ENCODE assay signal across 7 cellular contexts in the genomic region with DNA sequence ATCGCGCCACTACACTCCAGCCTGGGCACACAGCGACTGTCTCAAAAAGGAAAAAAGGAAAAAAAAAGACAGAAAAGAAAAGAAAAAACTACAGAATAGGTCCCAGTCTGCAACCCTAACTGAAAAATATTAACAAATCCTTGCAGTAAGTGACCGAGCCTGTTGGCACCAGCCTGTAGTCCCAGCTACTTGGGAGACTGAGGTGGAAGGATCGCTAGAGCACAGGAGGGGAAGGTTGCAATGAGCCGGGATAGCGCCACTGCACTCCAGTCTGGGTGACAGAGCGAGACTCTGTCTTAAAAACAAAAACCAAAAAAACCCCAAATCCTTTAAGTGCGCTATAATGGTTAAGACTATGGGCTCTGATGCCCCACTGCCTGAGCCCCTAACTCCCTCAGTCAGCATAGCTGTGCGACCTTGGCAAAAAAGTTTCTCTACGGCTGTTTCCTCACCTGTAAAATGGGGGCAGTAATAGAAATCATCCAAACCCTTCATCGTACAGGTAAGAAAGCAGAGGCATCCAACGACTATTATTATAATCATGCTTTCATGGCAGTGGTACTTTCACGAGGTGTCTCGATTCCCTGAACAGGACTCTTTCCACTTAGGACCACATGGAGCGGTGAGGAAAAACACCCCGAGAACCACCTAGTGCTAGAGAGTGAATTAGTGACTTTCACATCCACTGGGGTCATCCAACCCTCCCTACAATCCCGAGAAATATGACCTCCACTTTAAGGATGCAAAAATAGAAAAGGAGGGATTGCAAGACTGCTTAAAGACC. TPM values are rescaled to one million over a fixed set of nuclear protein-coding genes. Genes with fewer than 3 reads are reported as not detected.
DNase-seq lines count a peak whose midpoint lies in the region; ATAC-seq and TF ChIP-seq lines count a peak whose summit lies in the region.

No MANE protein-coding gene starts in this region.

- H2AFZ ChIP-seq in OCI-LY7 (ENCODE audit: low read length) = peak overlapping the region; percentile 53; the same call in 1 of the 2 replicates

- peaks cover 29% of the 10 kb centered on the region for H3K4me1 ChIP-seq in OCI-LY7 (ENCODE audit: insufficient read depth, low read length, poor library complexity, severe bottlenecking)
- peaks cover 0 to 28% (median 12%) of the 10 kb centered on the region in 4 donors for H3K4me1 ChIP-seq in transverse colon

- intact Hi-C loops in OCI-LY7 (cut with micrococcal nuclease; ENCODE audit: unreplicated experiment) (loop anchor here (1.0 to 2.0 kb wide), 3 partner anchors 32 to 233 kb away; partner anchors contain the start of gene HYCC1), transverse colon (cut with DNase I; ENCODE audit: low total_unique reads) (no loop called here)

- TF ChIP-seq CTCF in OCI-LY7 (conservative IDR thresholded peaks at IDR 0.05; ENCODE audit: low read length) (no peak), choroid plexus epithelial cell (conservative IDR thresholded peaks at IDR 0.05; ENCODE audit: low read depth, low read length) (no peak), transverse colon (IDR thresholded peaks at IDR 0.05) (no peak)

- peaks cover 30% of the 10 kb centered on the region for H3K79me2 ChIP-seq in OCI-LY7 (ENCODE audit: insufficient read depth, low read depth, low read length)

- peak overlapping the region; percentile 87 for H3K4me2 ChIP-seq in OCI-LY7 (ENCODE audit: low read length)

- H3K27me3 ChIP-seq in transverse colon = peaks cover 16% of the 10 kb centered on the region

- TF ChIP-seq EP300 in transverse colon (IDR thresholded peaks at IDR 0.05; ENCODE audit: low read depth) = no peak

- no peak for DNase-seq in OCI-LY7 (ENCODE audit: low spot score)
- peak; percentile 28 for DNase-seq in choroid plexus epithelial cell (ENCODE audit: low read depth)
- DNase-seq in medulla oblongata (ENCODE audit: extremely low spot score) = peak; percentile 24
- no peak for DNase-seq in transverse colon
- no peak for DNase-seq in NCI-H1092 treated with DMSO at 0.1 percent for 48 hours (lab: John Stamatoyannopoulos, UW)
- DNase-seq in occipital lobe (lab: John Stamatoyannopoulos, UW) = no peak

- BruUV-seq in OCI-LY7 (replicated peaks; lab: Mats Ljungman, UMichigan) = TSS peak; percentile 80

- 3 to 17% methylated on average over 9 to 18 of the region's 18 CpGs for WGBS in transverse colon (ENCODE audit: low coverage in 1 of 2), 2 donors

- H3K9me2 ChIP-seq in OCI-LY7 (ENCODE audit: insufficient read depth, low read length) = no peaks in the 10 kb centered on the region

- no peaks in the 10 kb centered on the region for H4K20me1 ChIP-seq in OCI-LY7 (ENCODE audit: insufficient read depth, low read length)

- POLR2A ChIA-PET in OCI-LY7 (lab: Charles Lee) = interaction anchor here (0.7 to 3.5 kb wide), 2 partner anchors 28 to 284 kb away, joined by 5 to 10 read pairs; partner anchors contain the start of gene KLHL7

- H3K36me3 ChIP-seq in OCI-LY7 (ENCODE audit: insufficient read depth, low read length) = peaks cover 16% of the 10 kb centered on the region
- H3K36me3 ChIP-seq in transverse colon = peaks cover 0 to 10% (median 0%) of the 10 kb centered on the region in 4 donors

- CTCF ChIA-PET in OCI-LY7 (lab: Charles Lee; ENCODE audit: unreplicated experiment) = interaction anchor here (1.4 kb wide), 1 partner anchor 233 kb away, joined by 3 read pairs; no protein-coding TSS in a partner anchor

- no peak for TF ChIP-seq POLR2A in transverse colon (IDR thresholded peaks at IDR 0.05)

- H3K4me3 ChIP-seq in OCI-LY7 (ENCODE audit: low read depth, low read length, poor library complexity, severe bottlenecking) = peak overlapping the region; percentile 77
- H3K4me3 ChIP-seq in choroid plexus epithelial cell (ENCODE audit: low read depth, low read length) = peak overlapping the region; percentile 93
- H3K4me3 ChIP-seq in transverse colon = peak overlapping the region; percentile 69 to 95 (median 78)

- H3K27ac ChIP-seq in OCI-LY7 (ENCODE audit: low read depth, low read length, poor library complexity, severe bottlenecking) = peak overlapping the region; percentile 9
- H3K27ac ChIP-seq in transverse colon = peak overlapping the region; percentile 80 to 90 (median 84)

- peak; percentile 1 for ATAC-seq in GM21526 (IDR thresholded peaks at IDR 0.05; ENCODE audit: low FRiP score, unreplicated experiment)

- in situ Hi-C loops in transverse colon (cut with MboI; ENCODE audit: low pct_ligation_motif_present in 1 of 4, low pct_unique_long_range_greater_than_20kb in 1 of 4, low sequenced_read_pairs in 3 of 4) = no loop called here

- H3K9me3 ChIP-seq in OCI-LY7 (ENCODE audit: low read length) = no peaks in the 10 kb centered on the region
- no peaks in the 10 kb centered on the region for H3K9me3 ChIP-seq in transverse colon

RNA-seq across cellular contexts. Expression of gene TOMM7, which starts 0.8 kb away (rescaled TPM):
- 184 and 195 TPM in 2 replicates for total RNA-seq in OCI-LY7 (2014; rRNA removed; shearing (Covaris generic))
- total RNA-seq in OCI-LY7 (2022) (189 and 202 TPM in 2 replicates), transverse colon (1,000 to 10,000 TPM in 1 of 4 donors, 100 to 1,000 TPM in 2, 10 to 100 TPM in 1; 14.5 to 1,156 (median 144) TPM), occipital lobe (194 TPM)

Comparison
In these comparisons a context has a peak if more than half of its experiments do, and no peak if none do; other contexts are left out.
1. DNase-seq: peak in choroid plexus epithelial cell (single experiment) and medulla oblongata (single experiment); none in OCI-LY7 (single experiment), transverse colon (single experiment), NCI-H1092 treated with DMSO at 0.1 percent for 48 hours (single experiment) and occipital lobe (single experiment).
2. Peak in every context shown above with its lines, with median percentiles within 50 percentile points of each other: H3K4me3 ChIP-seq.